11 cellular contexts compared by ENCODE assay signal in the genomic region with DNA sequence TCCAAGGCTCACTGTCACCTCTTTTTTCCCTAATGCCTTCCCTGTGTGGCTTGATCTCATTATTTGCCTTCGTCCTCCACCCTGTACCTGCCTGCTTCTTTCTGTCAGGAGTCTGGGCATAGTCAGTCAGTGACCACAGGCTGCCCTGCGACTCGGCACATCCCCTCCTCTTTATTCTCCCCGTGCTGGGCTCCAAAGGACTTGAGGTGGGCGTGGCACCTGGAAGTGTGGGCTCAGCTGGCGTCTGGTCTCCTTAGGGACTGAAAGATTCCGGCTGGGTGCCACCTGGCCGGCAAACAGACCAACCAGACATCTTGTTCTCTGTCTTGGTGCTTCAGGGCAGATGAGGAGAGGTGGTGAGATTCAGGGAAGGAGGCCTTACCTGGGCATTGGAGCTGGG. TPM values are rescaled to one million over a fixed set of nuclear protein-coding genes. Genes with fewer than 3 reads are reported as not detected.
"Had no signal": no experiment of that assay in that cellular context is flagged by ENCODE, and none has a peak within 500 bp of the region (broad histone marks: within the 10 kb centered on the region; RNA-seq: fewer than 3 reads in every experiment).

No MANE protein-coding gene starts in this region.

- DNase-seq: activated CD4-positive, CD25-positive, alpha-beta regulatory T cell treated with anti-CD3 and anti-CD28 coated beads, Interleukin-2, amount 50 U/mL, for 72 hours; activated naive CD4-positive, alpha-beta T cell treated with anti-CD3 and anti-CD28 coated beads, Interleukin-2, amount 50 U/mL, for 16 hours; midbrain; stimulated activated CD4-positive, alpha-beta T cell treated with anti-CD3 and anti-CD28 coated beads, Interleukin-12 subunit alpha, Interleukin-12 subunit beta, amount 100 ng/mL, for 4 hours; stimulated activated CD4-positive, alpha-beta T cell treated with anti-CD3 and anti-CD28 coated beads, Interleukin-2, amount 100 ng/mL, for 24 hours had no signal

- H3K9me3 Mint-ChIP-seq: activated T-helper 2 cell treated with anti-CD3 and anti-CD28 coated beads, Interferon-gamma antibody, Interleukin-2, Interleukin-4, amounts not matched to agents 10 μg/mL and 5 μg/mL and 100 μg/mL, durations not matched to agents 14 hours and 24 hours and 36 hours; neural progenitor cell had no signal

- ATAC-seq: esophagus mucosa had no signal

- H3K27ac Mint-ChIP-seq: activated T-helper 2 cell treated with anti-CD3 and anti-CD28 coated beads, Interferon-gamma antibody, Interleukin-2, Interleukin-4, amounts not matched to agents 10 μg/mL and 5 μg/mL and 100 μg/mL, durations not matched to agents 14 hours and 24 hours and 36 hours; neural progenitor cell had no signal

RNA-seq across cellular contexts. Expression of a gene that starts 29.6 kb away (rescaled TPM):
- total RNA-seq: esophagus mucosa, myocyte, osteocyte, urinary bladder had no signal
